In genomic region chr3:66276705-66277274, GRCh38 we compare ENCODE assay signal across 8 cellular contexts. TPM values are rescaled to one million over a fixed set of nuclear protein-coding genes. Genes with fewer than 3 reads are reported as not detected.
DNase-seq lines count a peak whose midpoint lies in the region; ATAC-seq, FAIRE-seq and TF ChIP-seq lines count a peak whose summit lies in the region.

No MANE protein-coding gene starts in this region.

- TF ChIP-seq POLR2A in A549 (IDR thresholded peaks at IDR 0.05; ENCODE audit: low read length), result no peak
- no peak for TF ChIP-seq POLR2A in GM12892 (IDR thresholded peaks at IDR 0.05; ENCODE audit: low read depth, low read length)
- TF ChIP-seq POLR2A in NB4 (IDR thresholded peaks at IDR 0.05; ENCODE audit: extremely low read depth, insufficient read length), result no peak

- FAIRE-seq in A549 (lab: Jason Lieb, UNC) (no peak), GM12892 (lab: Jason Lieb, UNC) (peak; percentile 79)

- peak; percentile 66 to 73 for TF ChIP-seq RAD21 in A549 (conservative IDR thresholded peaks at IDR 0.05 in 1 of 2, IDR thresholded peaks at IDR 0.05 in 1 of 2)

- H3K4me1 ChIP-seq in A549, result no peaks in the 10 kb centered on the region

- CTCF ChIA-PET in A549 (lab: Yijun Ruan, JAX), result interaction anchor here (0.6 to 3.0 kb wide), 16 partner anchors 8 to 580 kb away, joined by 3 to 30 read pairs (median 3); no protein-coding TSS in a partner anchor

- no peak overlapping the region for H3K4me3 ChIP-seq in A549
- H3K4me3 ChIP-seq in NB4 (ENCODE audit: low read depth, low read length), result no peak overlapping the region

- TF ChIP-seq CTCF in A549 (IDR thresholded peaks at IDR 0.05) (peak; percentile 70), NB4 (IDR thresholded peaks at IDR 0.05; ENCODE audit: low read depth, low read length) (peak; percentile 47)

- TF ChIP-seq EP300 in A549 (IDR thresholded peaks at IDR 0.05), result no peak

- no peaks in the 10 kb centered on the region for H3K9me3 ChIP-seq in A549

- no peak overlapping the region for H3K4me2 ChIP-seq in A549

- H3K27ac ChIP-seq in A549, result no peak overlapping the region

- ATAC-seq in A549 (peak in 1 of 2 experiments; percentile 54; a peak in 2 of 6 replicates), GM21360 (IDR thresholded peaks at IDR 0.05; ENCODE audit: unreplicated experiment) (no peak)

- POLR2A ChIA-PET in A549 (lab: Yijun Ruan, JAX), result interaction anchor here (0.6 kb wide), 1 partner anchor 764 kb away, joined by 4 read pairs; no protein-coding TSS in a partner anchor

- peak; percentile 4 to 62 for DNase-seq in A549 (ENCODE audit: low read depth in 1 of 2, low spot score in 1 of 2)
- DNase-seq in GM12892 (ENCODE audit: insufficient read length), result no peak
- peak; percentile 66 for DNase-seq in NB4 (ENCODE audit: low read depth)
- DNase-seq in T-helper 22 cell (ENCODE audit: low read depth), result peak; percentile 25
- peak; percentile 56 for DNase-seq in brain pericyte (ENCODE audit: low read depth, low spot score)
- DNase-seq in inferior parietal cortex (ENCODE audit: extremely low spot score), result peak; percentile 92
- peak; percentile 21 to 38 (median 32) for DNase-seq in stimulated activated CD4-positive, alpha-beta T cell treated with anti-CD3 and anti-CD28 coated beads, Interleukin-1b, Interleukin-23, amount 100 ng/mL, for 24 hours (ENCODE audit: low read depth in 4 of 4, low spot score in 1 of 4)

- 2% methylated on average over 3 of the region's 3 CpGs for WGBS in A549 (ENCODE audit: missing lambda C conversion rate)

TF ChIP-seq in A549, 52 proteins besides CTCF, POLR2A, EP300 and RAD21:
- TF ChIP-seq SMC3 (IDR thresholded peaks at IDR 0.05) (peak; percentile 60), FOSB (CRISPR knock-in tag; IDR thresholded peaks at IDR 0.05) (no peak)

RNA-seq across cellular contexts. Expression of gene SLC25A26, which starts 56.0 kb away (rescaled TPM):
- polyA plus RNA-seq in A549 (2011; rRNA removed) (30.2 and 30.5 TPM in 2 replicates), A549 (2017; fragmentation: RNase III; extraction: RNeasy Plus Mini Kit Qiagen cat#74134 plus additional on column Dnase treatment) (12.7 to 15.3 TPM (median 13.0 TPM) in 3 replicates)
- 15.8 and 15.9 TPM in 2 replicates for polyA plus RNA-seq in A549 (2012; cell fraction: cytosol; rRNA removed)
- 6.2 and 12.3 TPM in 2 replicates for polyA plus RNA-seq in A549 (2012; cell fraction: nucleus; rRNA removed)
- 12.6 and 13.6 TPM in 2 replicates for polyA minus RNA-seq in A549 (2011; rRNA and poly(A)+ RNA removed)
- 20.2 TPM for polyA plus RNA-seq in GM12892 (2012; ENCODE audit: missing spikeins)
